Comparison of ENCODE assay signal across 1 cellular context in genomic region chr6:11263185-11263817, GRCh38.
A peak's percentile ranks its signal among the peaks of the same experiment; 100 is the strongest.
TF ChIP-seq lines count a peak whose summit lies in the region.

No MANE protein-coding gene starts in this region.

TF ChIP-seq in HepG2, 621 proteins besides CTCF, POLR2A, EP300 and RAD21 (continued from another document and continues in another):
- TF ChIP-seq, protein P1, sequence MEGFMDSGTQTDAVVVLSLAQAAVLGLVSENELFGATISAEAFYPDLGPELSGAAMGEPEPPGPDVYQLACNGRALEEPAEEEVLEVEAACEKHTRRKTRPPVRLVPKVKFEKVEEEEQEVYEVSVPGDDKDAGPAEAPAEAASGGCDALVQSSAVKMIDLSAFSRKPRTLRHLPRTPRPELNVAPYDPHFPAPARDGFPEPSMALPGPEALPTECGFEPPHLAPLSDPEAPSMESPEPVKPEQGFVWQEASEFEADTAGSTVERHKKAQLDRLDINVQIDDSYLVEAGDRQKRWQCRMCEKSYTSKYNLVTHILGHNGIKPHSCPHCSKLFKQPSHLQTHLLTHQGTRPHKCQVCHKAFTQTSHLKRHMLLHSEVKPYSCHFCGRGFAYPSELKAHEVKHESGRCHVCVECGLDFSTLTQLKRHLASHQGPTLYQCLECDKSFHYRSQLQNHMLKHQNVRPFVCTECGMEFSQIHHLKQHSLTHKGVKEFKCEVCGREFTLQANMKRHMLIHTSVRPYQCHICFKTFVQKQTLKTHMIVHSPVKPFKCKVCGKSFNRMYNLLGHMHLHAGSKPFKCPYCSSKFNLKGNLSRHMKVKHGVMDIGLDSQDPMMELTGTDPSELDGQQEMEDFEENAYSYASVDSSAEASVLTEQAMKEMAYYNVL (CRISPR knock-in tag; IDR thresholded peaks at IDR 0.05; ENCODE audit: borderline replicate concordance) = 0 out of 2 replicates have a peak, but pooled peaks have one; percentile 27
- TF ChIP-seq ZNF572 (CRISPR knock-in tag; IDR thresholded peaks at IDR 0.05) (no peak), SOX13 (IDR thresholded peaks at IDR 0.05) (no peak), SOX13 (CRISPR knock-in tag; conservative IDR thresholded peaks at IDR 0.05 in 1 of 2, IDR thresholded peaks at IDR 0.05 in 1 of 2) (no peak), TP53 (CRISPR knock-in tag; conservative IDR thresholded peaks at IDR 0.05) (no peak), JARID2 (CRISPR knock-in tag; IDR thresholded peaks at IDR 0.05; ENCODE audit: insufficient replicate concordance) (no peak), SMARCE1 (IDR thresholded peaks at IDR 0.05; ENCODE audit: borderline replicate concordance) (no peak), ZNF614 (CRISPR knock-in tag; IDR thresholded peaks at IDR 0.05; ENCODE audit: borderline replicate concordance) (no peak), ZNF460 (CRISPR knock-in tag; IDR thresholded peaks at IDR 0.05; ENCODE audit: borderline replicate concordance) (no peak), ZNF883 (CRISPR knock-in tag; IDR thresholded peaks at IDR 0.05; ENCODE audit: not compliant biosample characterization) (no peak), SNAPC5 (CRISPR knock-in tag; IDR thresholded peaks at IDR 0.05; ENCODE audit: borderline replicate concordance) (no peak), EEA1 (CRISPR knock-in tag; IDR thresholded peaks at IDR 0.05; ENCODE audit: borderline replicate concordance) (no peak), MIER2 (CRISPR knock-in tag; IDR thresholded peaks at IDR 0.05) (no peak), ZSCAN20 (CRISPR knock-in tag; IDR thresholded peaks at IDR 0.05; ENCODE audit: borderline replicate concordance) (no peak), KAT7 (CRISPR knock-in tag; IDR thresholded peaks at IDR 0.05; ENCODE audit: borderline replicate concordance) (no peak), SRY (CRISPR knock-in tag; IDR thresholded peaks at IDR 0.05) (no peak), FOXK1 (CRISPR knock-in tag; IDR thresholded peaks at IDR 0.05; ENCODE audit: borderline replicate concordance, low read depth) (no peak), RXRA (CRISPR knock-in tag; IDR thresholded peaks at IDR 0.05) (no peak), ZNF672 (CRISPR knock-in tag; IDR thresholded peaks at IDR 0.05) (no peak), KDM1A (CRISPR knock-in tag; IDR thresholded peaks at IDR 0.05) (no peak), KLF11 (CRISPR knock-in tag; IDR thresholded peaks at IDR 0.05) (no peak), SAFB2 (CRISPR knock-in tag; IDR thresholded peaks at IDR 0.05; ENCODE audit: borderline replicate concordance, low read depth) (no peak), CREB1 (IDR thresholded peaks at IDR 0.05) (no peak), CREB1 (CRISPR knock-in tag; IDR thresholded peaks at IDR 0.05) (0 out of 2 replicates have a peak, but pooled peaks have one; percentile 26), ZNF850 (CRISPR knock-in tag; conservative IDR thresholded peaks at IDR 0.05) (no peak), NFIC (IDR thresholded peaks at IDR 0.05; ENCODE audit: low read length) (no peak), ZNF260 (CRISPR knock-in tag; IDR thresholded peaks at IDR 0.05; ENCODE audit: borderline replicate concordance, low read depth) (no peak), THYN1 (CRISPR knock-in tag; IDR thresholded peaks at IDR 0.05; ENCODE audit: borderline replicate concordance, low read depth) (no peak), BORCS8-MEF2B (CRISPR knock-in tag; IDR thresholded peaks at IDR 0.05) (no peak), CEBPG (CRISPR knock-in tag; IDR thresholded peaks at IDR 0.05) (no peak), SATB2 (CRISPR knock-in tag; IDR thresholded peaks at IDR 0.05) (no peak), U2AF2 (IDR thresholded peaks at IDR 0.05; ENCODE audit: low read depth, low read length) (no peak), ZNF430 (CRISPR knock-in tag; IDR thresholded peaks at IDR 0.05) (no peak), KLF15 (CRISPR knock-in tag; IDR thresholded peaks at IDR 0.05; ENCODE audit: borderline replicate concordance) (no peak), ZNF576 (CRISPR knock-in tag; IDR thresholded peaks at IDR 0.05) (0 out of 2 replicates have a peak, but pooled peaks have one; percentile 32), ZNF609 (CRISPR knock-in tag; IDR thresholded peaks at IDR 0.05; ENCODE audit: borderline replicate concordance) (no peak), ATF2 (CRISPR knock-in tag; IDR thresholded peaks at IDR 0.05) (peak; percentile 72), ZZZ3 (CRISPR knock-in tag; IDR thresholded peaks at IDR 0.05; ENCODE audit: borderline replicate concordance) (no peak), ZNF235 (CRISPR knock-in tag; IDR thresholded peaks at IDR 0.05; ENCODE audit: borderline replicate concordance) (no peak)
- TF ChIP-seq, protein P2, sequence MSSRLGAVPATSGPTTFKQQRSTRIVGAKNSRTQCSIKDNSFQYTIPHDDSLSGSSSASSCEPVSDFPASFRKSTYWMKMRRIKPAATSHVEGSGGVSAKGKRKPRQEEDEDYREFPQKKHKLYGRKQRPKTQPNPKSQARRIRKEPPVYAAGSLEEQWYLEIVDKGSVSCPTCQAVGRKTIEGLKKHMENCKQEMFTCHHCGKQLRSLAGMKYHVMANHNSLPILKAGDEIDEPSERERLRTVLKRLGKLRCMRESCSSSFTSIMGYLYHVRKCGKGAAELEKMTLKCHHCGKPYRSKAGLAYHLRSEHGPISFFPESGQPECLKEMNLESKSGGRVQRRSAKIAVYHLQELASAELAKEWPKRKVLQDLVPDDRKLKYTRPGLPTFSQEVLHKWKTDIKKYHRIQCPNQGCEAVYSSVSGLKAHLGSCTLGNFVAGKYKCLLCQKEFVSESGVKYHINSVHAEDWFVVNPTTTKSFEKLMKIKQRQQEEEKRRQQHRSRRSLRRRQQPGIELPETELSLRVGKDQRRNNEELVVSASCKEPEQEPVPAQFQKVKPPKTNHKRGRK (CRISPR knock-in tag; IDR thresholded peaks at IDR 0.05) = no peak
- TF ChIP-seq, protein P3, sequence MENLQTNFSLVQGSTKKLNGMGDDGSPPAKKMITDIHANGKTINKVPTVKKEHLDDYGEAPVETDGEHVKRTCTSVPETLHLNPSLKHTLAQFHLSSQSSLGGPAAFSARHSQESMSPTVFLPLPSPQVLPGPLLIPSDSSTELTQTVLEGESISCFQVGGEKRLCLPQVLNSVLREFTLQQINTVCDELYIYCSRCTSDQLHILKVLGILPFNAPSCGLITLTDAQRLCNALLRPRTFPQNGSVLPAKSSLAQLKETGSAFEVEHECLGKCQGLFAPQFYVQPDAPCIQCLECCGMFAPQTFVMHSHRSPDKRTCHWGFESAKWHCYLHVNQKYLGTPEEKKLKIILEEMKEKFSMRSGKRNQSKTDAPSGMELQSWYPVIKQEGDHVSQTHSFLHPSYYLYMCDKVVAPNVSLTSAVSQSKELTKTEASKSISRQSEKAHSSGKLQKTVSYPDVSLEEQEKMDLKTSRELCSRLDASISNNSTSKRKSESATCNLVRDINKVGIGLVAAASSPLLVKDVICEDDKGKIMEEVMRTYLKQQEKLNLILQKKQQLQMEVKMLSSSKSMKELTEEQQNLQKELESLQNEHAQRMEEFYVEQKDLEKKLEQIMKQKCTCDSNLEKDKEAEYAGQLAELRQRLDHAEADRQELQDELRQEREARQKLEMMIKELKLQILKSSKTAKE (CRISPR knock-in tag; IDR thresholded peaks at IDR 0.05; ENCODE audit: borderline replicate concordance) = no peak
- TF ChIP-seq, protein P4, sequence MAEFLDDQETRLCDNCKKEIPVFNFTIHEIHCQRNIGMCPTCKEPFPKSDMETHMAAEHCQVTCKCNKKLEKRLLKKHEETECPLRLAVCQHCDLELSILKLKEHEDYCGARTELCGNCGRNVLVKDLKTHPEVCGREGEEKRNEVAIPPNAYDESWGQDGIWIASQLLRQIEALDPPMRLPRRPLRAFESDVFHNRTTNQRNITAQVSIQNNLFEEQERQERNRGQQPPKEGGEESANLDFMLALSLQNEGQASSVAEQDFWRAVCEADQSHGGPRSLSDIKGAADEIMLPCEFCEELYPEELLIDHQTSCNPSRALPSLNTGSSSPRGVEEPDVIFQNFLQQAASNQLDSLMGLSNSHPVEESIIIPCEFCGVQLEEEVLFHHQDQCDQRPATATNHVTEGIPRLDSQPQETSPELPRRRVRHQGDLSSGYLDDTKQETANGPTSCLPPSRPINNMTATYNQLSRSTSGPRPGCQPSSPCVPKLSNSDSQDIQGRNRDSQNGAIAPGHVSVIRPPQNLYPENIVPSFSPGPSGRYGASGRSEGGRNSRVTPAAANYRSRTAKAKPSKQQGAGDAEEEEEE (CRISPR knock-in tag; IDR thresholded peaks at IDR 0.05; ENCODE audit: borderline replicate concordance) = no peak
